Comparison of ENCODE assay signal across 9 cellular contexts in genomic region chr4:68712207-68712606, GRCh38. TPM values are rescaled to one million over a fixed set of nuclear protein-coding genes. Genes with fewer than 3 reads are reported as not detected.
"Had no signal": no experiment of that assay in that cellular context is flagged by ENCODE, and none has a peak within 500 bp of the region (broad histone marks: within the 10 kb centered on the region; RNA-seq: fewer than 3 reads in every experiment).

No MANE protein-coding gene starts in this region.

- FAIRE-seq: G401.6, GM12878, GM12891, GM12892, GM18507, GM19239 had no signal

- DNase-seq: GDM1, GF-D8 had no signal

- ATAC-seq: GM12878 had no signal

- H3K4me3 ChIP-seq: GM12878 had no signal

RNA-seq across cellular contexts. Expression of gene UGT2B15, which starts 41.8 kb away (rescaled TPM):
- total RNA-seq: G401, GM12878 had no signal
- polyA plus RNA-seq: GM12878 had no signal
